22 cellular contexts compared by ENCODE assay signal in the genomic region with DNA sequence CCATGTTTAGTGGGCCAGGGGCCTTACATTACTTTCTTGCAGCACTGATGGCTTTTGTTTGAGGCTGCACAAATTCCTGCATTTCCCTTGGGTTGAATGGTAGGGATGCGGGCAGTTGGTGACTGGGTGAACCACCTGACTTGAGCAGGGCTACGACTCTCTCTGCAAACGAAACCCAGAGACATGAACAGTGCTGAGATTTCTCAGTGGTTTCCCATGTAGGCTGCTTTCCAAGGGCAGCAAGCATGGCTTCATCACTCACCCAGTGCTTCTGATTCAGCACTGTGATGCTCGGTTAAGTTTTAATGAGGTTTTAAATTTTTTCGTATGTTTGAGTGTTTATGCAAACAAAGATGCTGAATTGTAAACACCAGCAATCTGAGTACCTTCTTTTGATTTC.
"Had no signal": no experiment of that assay in that cellular context is flagged by ENCODE, and none has a peak within 500 bp of the region (broad histone marks: within the 10 kb centered on the region; RNA-seq: fewer than 3 reads in every experiment).

No MANE protein-coding gene starts in this region.

- H3K27ac Mint-ChIP-seq: activated CD4-positive, alpha-beta memory T cell treated with anti-CD3 and anti-CD28 coated beads for 36 hours; activated CD4-positive, alpha-beta T cell treated with anti-CD3 and anti-CD28 coated beads for 36 hours; activated CD8-positive, alpha-beta memory T cell treated with anti-CD3 and anti-CD28 coated beads, Interleukin-2, amount 10 ng/mL, durations not matched to agents 7 days and 5 days; activated naive CD8-positive, alpha-beta T cell treated with anti-CD3 and anti-CD28 coated beads for 36 hours; mesothelial cell of epicardium; natural killer cell treated with Interleukin-12 subunit alpha and Interleukin-12 subunit beta and Interleukin-15 and Interleukin-18, amount 100 ng/mL, for 72 hours; stimulated activated naive CD8-positive, alpha-beta T cell treated with anti-CD3 and anti-CD28 coated beads, Interleukin-15, amount 100 ng/mL, for 72 hours had no signal

- H3K27me3 ChIP-seq: esophagus squamous epithelium, heart right ventricle, neutrophil, vagina had no signal

- H3K9me3 Mint-ChIP-seq: activated naive CD8-positive, alpha-beta T cell treated with anti-CD3 and anti-CD28 coated beads for 36 hours; natural killer cell treated with Interleukin-12 subunit alpha and Interleukin-12 subunit beta and Interleukin-15 and Interleukin-18, amount 100 ng/mL, for 72 hours; stimulated activated naive CD8-positive, alpha-beta T cell treated with anti-CD3 and anti-CD28 coated beads, Interleukin-15, amount 100 ng/mL, for 72 hours had no signal

- H3K4me3 ChIP-seq: esophagus squamous epithelium, heart right ventricle, lower lobe of right lung, smooth muscle cell, vagina had no signal

- H3K4me3 Mint-ChIP-seq: activated CD4-positive, alpha-beta memory T cell treated with anti-CD3 and anti-CD28 coated beads for 36 hours; activated CD4-positive, alpha-beta T cell treated with anti-CD3 and anti-CD28 coated beads for 36 hours; activated CD8-positive, alpha-beta memory T cell treated with anti-CD3 and anti-CD28 coated beads, Interleukin-2, amount 10 ng/mL, durations not matched to agents 7 days and 5 days; activated naive CD8-positive, alpha-beta T cell treated with anti-CD3 and anti-CD28 coated beads for 36 hours; mesothelial cell of epicardium; natural killer cell treated with Interleukin-12 subunit alpha and Interleukin-12 subunit beta and Interleukin-15 and Interleukin-18, amount 100 ng/mL, for 72 hours; stimulated activated naive CD8-positive, alpha-beta T cell treated with anti-CD3 and anti-CD28 coated beads, Interleukin-15, amount 100 ng/mL, for 72 hours had no signal

- H3K9me3 ChIP-seq: esophagus squamous epithelium, heart right ventricle, lower lobe of right lung, neutrophil, vagina had no signal

- H3K4me1 ChIP-seq: esophagus squamous epithelium, heart right ventricle, lower lobe of right lung, vagina had no signal

- ATAC-seq: activated CD4-positive, alpha-beta T cell treated with anti-CD3 and anti-CD28 coated beads for 36 hours; activated CD8-positive, alpha-beta memory T cell treated with anti-CD3 and anti-CD28 coated beads, Interleukin-2, amount 10 ng/mL, durations not matched to agents 7 days and 5 days; heart right ventricle; natural killer cell treated with Interleukin-12 subunit alpha and Interleukin-12 subunit beta and Interleukin-15 and Interleukin-18, amount 100 ng/mL, for 72 hours; sciatic nerve; stimulated activated naive CD8-positive, alpha-beta T cell treated with anti-CD3 and anti-CD28 coated beads, Interleukin-15, amount 100 ng/mL, for 72 hours had no signal

- H3K4me1 Mint-ChIP-seq: activated naive CD8-positive, alpha-beta T cell treated with anti-CD3 and anti-CD28 coated beads for 36 hours had no signal

- DNase-seq: activated CD4-positive, alpha-beta memory T cell treated with anti-CD3 and anti-CD28 coated beads for 36 hours; activated CD4-positive, alpha-beta T cell treated with anti-CD3 and anti-CD28 coated beads for 36 hours; activated CD8-positive, alpha-beta memory T cell treated with anti-CD3 and anti-CD28 coated beads, Interleukin-2, amount 10 ng/mL, durations not matched to agents 7 days and 5 days; activated naive CD4-positive, alpha-beta T cell; activated naive CD8-positive, alpha-beta T cell treated with anti-CD3 and anti-CD28 coated beads for 36 hours; amniotic stem cell; dermis blood vessel endothelial cell; effector memory CD4-positive, alpha-beta T cell; esophagus squamous epithelium; heart right ventricle; lower lobe of right lung; stimulated activated CD4-positive, alpha-beta T cell treated with anti-CD3 and anti-CD28 coated beads, Interleukin-4, amount 100 ng/mL, for 1 hour; stimulated activated naive CD8-positive, alpha-beta T cell treated with anti-CD3 and anti-CD28 coated beads, Interleukin-15, amount 100 ng/mL, for 72 hours; T-helper 2 cell; trophoblast cell; WERI-Rb-1 had no signal

- H3K27me3 Mint-ChIP-seq: activated CD4-positive, alpha-beta memory T cell treated with anti-CD3 and anti-CD28 coated beads for 36 hours; activated CD4-positive, alpha-beta T cell treated with anti-CD3 and anti-CD28 coated beads for 36 hours; activated CD8-positive, alpha-beta memory T cell treated with anti-CD3 and anti-CD28 coated beads, Interleukin-2, amount 10 ng/mL, durations not matched to agents 7 days and 5 days; activated naive CD8-positive, alpha-beta T cell treated with anti-CD3 and anti-CD28 coated beads for 36 hours; natural killer cell treated with Interleukin-12 subunit alpha and Interleukin-12 subunit beta and Interleukin-15 and Interleukin-18, amount 100 ng/mL, for 72 hours; stimulated activated naive CD8-positive, alpha-beta T cell treated with anti-CD3 and anti-CD28 coated beads, Interleukin-15, amount 100 ng/mL, for 72 hours had no signal

- H3K36me3 ChIP-seq: esophagus squamous epithelium, heart right ventricle, lower lobe of right lung, neutrophil, vagina, WERI-Rb-1 had no signal

- H3K27ac ChIP-seq: esophagus squamous epithelium, heart right ventricle, lower lobe of right lung, neutrophil, vagina, WERI-Rb-1 had no signal
